Comparison of ENCODE assay signal across 8 cellular contexts in the genomic region with DNA sequence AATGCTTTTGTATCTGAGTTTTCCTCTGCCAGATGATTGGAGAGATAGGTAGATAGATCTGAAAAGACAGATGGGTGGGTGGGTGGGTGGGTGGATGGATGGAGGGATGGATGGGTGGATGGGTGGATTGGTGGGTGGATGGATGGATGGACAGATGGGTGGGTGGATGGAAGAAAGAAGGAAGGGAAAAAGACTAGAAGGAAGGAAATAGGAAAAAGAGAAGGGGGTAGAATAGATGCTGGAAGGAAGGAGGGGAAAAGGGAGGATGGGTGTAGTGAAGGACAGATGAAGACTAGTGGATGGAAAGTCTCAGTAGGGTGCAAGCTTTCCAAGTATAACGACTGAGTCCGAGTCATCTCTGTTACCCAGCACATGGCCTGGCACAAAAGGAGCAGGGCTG.
"Had no signal": no experiment of that assay in that cellular context is flagged by ENCODE, and none has a peak within 500 bp of the region (broad histone marks: within the 10 kb centered on the region; RNA-seq: fewer than 3 reads in every experiment).

No MANE protein-coding gene starts in this region.

- H3K4me3 ChIP-seq: GM12878 had no signal

- FAIRE-seq: G401.6, GM12878, GM12891, GM12892, GM18507, GM19239 had no signal

- ATAC-seq: GM12878 had no signal

- DNase-seq: GDM1, GF-D8 had no signal
